ENCODE assay signal across 17 cellular contexts in the genomic region with DNA sequence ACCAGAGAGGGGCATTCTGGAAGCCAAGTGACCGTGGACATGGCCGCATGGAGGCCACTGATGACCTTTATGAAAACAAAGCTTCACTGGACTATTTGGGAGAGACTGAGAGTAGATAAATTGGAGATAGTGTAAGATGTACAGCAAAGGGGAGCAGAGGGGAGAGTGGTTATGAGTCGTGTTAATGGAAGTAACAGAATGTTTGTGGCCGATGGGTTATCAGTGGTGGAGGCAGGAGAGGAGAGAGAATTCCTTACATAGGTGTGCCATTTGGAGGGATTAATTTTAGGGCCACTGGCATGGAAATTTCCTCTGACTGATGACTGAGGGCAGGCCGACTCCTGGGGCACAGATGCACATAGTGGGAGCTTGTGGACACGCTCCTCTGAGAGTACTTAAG. TPM values are rescaled to one million over a fixed set of nuclear protein-coding genes. Genes with fewer than 3 reads are reported as not detected.
A peak's percentile ranks its signal among the peaks of the same experiment; 100 is the strongest.
DNase-seq lines count a peak whose midpoint lies in the region; ATAC-seq, FAIRE-seq and TF ChIP-seq lines count a peak whose summit lies in the region.
"Had no signal": no experiment of that assay in that cellular context is flagged by ENCODE, and none has a peak within 500 bp of the region (broad histone marks: within the 10 kb centered on the region; RNA-seq: fewer than 3 reads in every experiment).

No MANE protein-coding gene starts in this region.

- peak overlapping the region; percentile 59 for H2BK5ac ChIP-seq in IMR-90 (ENCODE audit: low read depth, low read length, poor library complexity, severe bottlenecking)

- POLR2A ChIA-PET in IMR-90 (lab: Charles Lee; ENCODE audit: unreplicated experiment), result no interaction called here

- DNase-seq in Daoy (ENCODE audit: low read depth) (peak; percentile 12), IMR-90 (peak; percentile 50), bronchial epithelial cell (ENCODE audit: low read depth) (peak; percentile 33), myocyte (ENCODE audit: low read depth) (peak; percentile 67), NCI-H187 treated with DMSO at 0.1 percent for 48 hours (lab: John Stamatoyannopoulos, UW) (no peak)
- DNase-seq: effector memory CD4-positive, alpha-beta T cell; hippocampal formation; NCI-H187; occipital lobe; SHP77; stimulated activated CD4-positive, alpha-beta T cell treated with anti-CD3 and anti-CD28 coated beads, Interleukin-4, amount 100 ng/mL, for 4 hours; stimulated activated CD8-positive, alpha-beta memory T cell treated with anti-CD3 and anti-CD28 coated beads, Interleukin-4, amount 100 ng/mL, for 48 hours had no signal

- H3K4me2 ChIP-seq in IMR-90 (ENCODE audit: low read depth, low read length), result peak overlapping the region; percentile 38; the same call in 1 of the 2 replicates
- H3K4me2 ChIP-seq: BLaER1 had no signal

- 81% methylated on average over 5 of the region's 6 CpGs; no CpG with 5 or more reads in 1 of the 2 experiments for WGBS in IMR-90 (ENCODE audit: extremely low coverage in 2 of 2, insufficient read length in 1 of 2), 2 experiments

- H3K23ac ChIP-seq in IMR-90 (ENCODE audit: low read depth, low read length), result peak overlapping the region; percentile 74; the same call in 1 of the 2 replicates

- TF ChIP-seq RAD21 in IMR-90 (IDR thresholded peaks at IDR 0.05; ENCODE audit: low read length), result no peak

- H4K5ac ChIP-seq in IMR-90 (ENCODE audit: low read depth, low read length), result no peak overlapping the region

- TF ChIP-seq CTCF in IMR-90 (conservative IDR thresholded peaks at IDR 0.05; ENCODE audit: low read depth, low read length) (no peak), bronchial epithelial cell (IDR thresholded peaks at IDR 0.05; ENCODE audit: insufficient read depth, low read length, severe bottlenecking) (no peak)

- FAIRE-seq in bronchial epithelial cell (lab: Jason Lieb, UNC), result peak; percentile 36

- H3K27me3 ChIP-seq in IMR-90 (ENCODE audit: control insufficient read depth, insufficient read depth, low read length), result no peaks in the 10 kb centered on the region
- no peaks in the 10 kb centered on the region for H3K27me3 ChIP-seq in bronchial epithelial cell (ENCODE audit: control insufficient read depth, insufficient read depth, low read length)
- H3K27me3 ChIP-seq: BLaER1 had no signal

- H3K9me1 ChIP-seq in IMR-90 (ENCODE audit: insufficient read depth, low read length), result peaks cover 12% of the 10 kb centered on the region

- peak overlapping the region; percentile 86 for H2AK9ac ChIP-seq in IMR-90 (replicated peaks; ENCODE audit: low read depth, low read length, poor library complexity)

- H3K14ac ChIP-seq in IMR-90 (replicated peaks; ENCODE audit: low read depth, low read length), result peak overlapping the region; percentile 74; the same call in 1 of the 2 replicates

- peak overlapping the region; percentile 5; the same call in 1 of the 2 replicates for H3K27ac ChIP-seq in IMR-90 (ENCODE audit: insufficient read depth, low read length)
- H3K27ac ChIP-seq: BLaER1 had no signal

- BruUV-seq in IMR-90 (replicated peaks; lab: Mats Ljungman, UMichigan), result no TSS peak

- TF ChIP-seq POLR2A in IMR-90 (IDR thresholded peaks at IDR 0.05; ENCODE audit: low read depth, low read length), result no peak

- H3K56ac ChIP-seq in IMR-90 (ENCODE audit: extremely low read depth, insufficient read depth, low read length), result no peak overlapping the region

- H3K4me1 ChIP-seq in IMR-90 (ENCODE audit: control insufficient read depth, insufficient read depth, low read length), result peaks cover 8% of the 10 kb centered on the region
- H3K4me1 ChIP-seq: BLaER1 had no signal

- H2AFZ ChIP-seq in IMR-90 (replicated peaks; ENCODE audit: low read length, poor library complexity), result peak overlapping the region; percentile 26

- peak overlapping the region; percentile 75 for H2BK20ac ChIP-seq in IMR-90 (ENCODE audit: low read depth, low read length)

- in situ Hi-C loops in IMR-90 (cut with MboI; ENCODE audit: low sequenced_read_pairs), result no loop called here

- H3K36me3 ChIP-seq in IMR-90 (ENCODE audit: control insufficient read depth, insufficient read depth, low read length) (peaks cover 32% of the 10 kb centered on the region), bronchial epithelial cell (ENCODE audit: control insufficient read depth, insufficient read depth, low read length) (peaks cover 16% of the 10 kb centered on the region)

- dilution Hi-C loops in IMR-90 (cut with HindIII; ENCODE audit: low sequenced_read_pairs, unreplicated experiment), result no loop called here

- peaks cover 0 to 13% of the 10 kb centered on the region in 2 experiments for H3K79me1 ChIP-seq in IMR-90 (ENCODE audit: low read depth in 1 of 2, low read length in 2 of 2)

- no peaks in the 10 kb centered on the region for H3K9me3 ChIP-seq in IMR-90 (ENCODE audit: control insufficient read depth, insufficient read depth, low read length)
- H3K9me3 ChIP-seq: BLaER1 had no signal

- intact Hi-C loops in IMR-90 (cut with micrococcal nuclease), result no loop called here

- H2BK15ac ChIP-seq in IMR-90 (ENCODE audit: low read depth, low read length), result peak overlapping the region; percentile 38; the same call in 1 of the 3 replicates

- H2AK5ac ChIP-seq in IMR-90 (ENCODE audit: low read depth, low read length), result peak overlapping the region; percentile 78; the same call in 1 of the 2 replicates

- no peak overlapping the region for H3K9ac ChIP-seq in IMR-90 (ENCODE audit: low read depth, low read length)
- H3K9ac ChIP-seq: BLaER1 had no signal

- ATAC-seq in IMR-90 (ENCODE audit: low read depth), result peak; percentile 88
- ATAC-seq in GM19023 (IDR thresholded peaks at IDR 0.05; ENCODE audit: unreplicated experiment), result no peak
- no peak for ATAC-seq in GM21423 (IDR thresholded peaks at IDR 0.05; ENCODE audit: unreplicated experiment)
- ATAC-seq: activated T-helper 17 cell treated with anti-CD3 and anti-CD28 coated beads, Interleukin-2, amount 50 U/mL, for 72 hours; WTC11 had no signal

- H4K20me1 ChIP-seq in IMR-90 (ENCODE audit: insufficient read depth, low read length), result no peaks in the 10 kb centered on the region

- peak overlapping the region; percentile 85 for H3K4ac ChIP-seq in IMR-90 (ENCODE audit: low read depth, low read length)

- H4K8ac ChIP-seq in IMR-90 (ENCODE audit: low read depth in 2 of 2, low read length in 2 of 2), result peak overlapping the region in 1 of 2 experiments; percentile 69; a peak in 2 of 4 replicates

- CTCF ChIA-PET in IMR-90 (lab: Yijun Ruan, JAX), result no interaction called here

- H2BK120ac ChIP-seq in IMR-90 (ENCODE audit: low read depth, low read length), result peak overlapping the region; percentile 67

- H3K4me3 ChIP-seq in IMR-90 (ENCODE audit: insufficient read depth, low read depth, low read length), result no peak overlapping the region
- no peak overlapping the region for H3K4me3 ChIP-seq in bronchial epithelial cell (ENCODE audit: low read depth, low read length)
- H3K4me3 ChIP-seq: BLaER1 had no signal

- H4K91ac ChIP-seq in IMR-90 (ENCODE audit: insufficient read depth, low read depth, low read length), result peak overlapping the region; percentile 60

- H3K18ac ChIP-seq in IMR-90 (ENCODE audit: low read depth, low read length), result no peak overlapping the region

TF ChIP-seq in IMR-90, 13 proteins besides CTCF, POLR2A, EP300 and RAD21:
- TF ChIP-seq CEBPB (IDR thresholded peaks at IDR 0.05; ENCODE audit: low read depth, low read length), result no peak
- no peak for TF ChIP-seq MXI1 (IDR thresholded peaks at IDR 0.05; ENCODE audit: borderline replicate concordance, low read depth, low read length)
- TF ChIP-seq BHLHE40 (IDR thresholded peaks at IDR 0.05; ENCODE audit: low read depth, low read length), result no peak; the same call in 1 of the 2 replicates
- TF ChIP-seq, protein P1, sequence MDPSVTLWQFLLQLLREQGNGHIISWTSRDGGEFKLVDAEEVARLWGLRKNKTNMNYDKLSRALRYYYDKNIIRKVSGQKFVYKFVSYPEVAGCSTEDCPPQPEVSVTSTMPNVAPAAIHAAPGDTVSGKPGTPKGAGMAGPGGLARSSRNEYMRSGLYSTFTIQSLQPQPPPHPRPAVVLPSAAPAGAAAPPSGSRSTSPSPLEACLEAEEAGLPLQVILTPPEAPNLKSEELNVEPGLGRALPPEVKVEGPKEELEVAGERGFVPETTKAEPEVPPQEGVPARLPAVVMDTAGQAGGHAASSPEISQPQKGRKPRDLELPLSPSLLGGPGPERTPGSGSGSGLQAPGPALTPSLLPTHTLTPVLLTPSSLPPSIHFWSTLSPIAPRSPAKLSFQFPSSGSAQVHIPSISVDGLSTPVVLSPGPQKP (IDR thresholded peaks at IDR 0.05; ENCODE audit: borderline replicate concordance, low read depth, low read length), result no peak
- TF ChIP-seq FOS (IDR thresholded peaks at IDR 0.05; ENCODE audit: low read depth, low read length), result no peak
- no peak for TF ChIP-seq MAZ (IDR thresholded peaks at IDR 0.05; ENCODE audit: borderline replicate concordance, low read depth, low read length)
- no peak for TF ChIP-seq NFE2L2 (IDR thresholded peaks at IDR 0.05; ENCODE audit: low read depth, low read length)
- TF ChIP-seq RFX5 (IDR thresholded peaks at IDR 0.05; ENCODE audit: low read depth, low read length), result no peak

RNA-seq across cellular contexts. Expression of gene PRPSAP2, which starts 19.2 kb away (rescaled TPM):
- total RNA-seq in Daoy (2014; rRNA removed; shearing (Covaris generic)), result 63.8 and 72.5 TPM in 2 replicates
- total RNA-seq in IMR-90 (2012; rRNA removed) (28.1 and 35.3 TPM in 2 replicates), bronchial epithelial cell (36.9 and 46.5 TPM in 2 replicates), myocyte (27.4 and 30.3 TPM in 2 replicates)
- polyA plus RNA-seq in IMR-90 (2012; rRNA removed), result 19.1 and 22.9 TPM in 2 replicates
- 9.4 and 11.3 TPM in 2 replicates for polyA plus RNA-seq in IMR-90 (2012; cell fraction: cytosol; rRNA removed)
- 6.8 and 25.8 TPM in 2 replicates for polyA plus RNA-seq in IMR-90 (2012; cell fraction: nucleus; rRNA removed; ENCODE audit: low replicate concordance)
- 18.7 TPM for polyA plus RNA-seq in myocyte (2012)
